ENCODE assay signal across 1 cellular context in the genomic region with DNA sequence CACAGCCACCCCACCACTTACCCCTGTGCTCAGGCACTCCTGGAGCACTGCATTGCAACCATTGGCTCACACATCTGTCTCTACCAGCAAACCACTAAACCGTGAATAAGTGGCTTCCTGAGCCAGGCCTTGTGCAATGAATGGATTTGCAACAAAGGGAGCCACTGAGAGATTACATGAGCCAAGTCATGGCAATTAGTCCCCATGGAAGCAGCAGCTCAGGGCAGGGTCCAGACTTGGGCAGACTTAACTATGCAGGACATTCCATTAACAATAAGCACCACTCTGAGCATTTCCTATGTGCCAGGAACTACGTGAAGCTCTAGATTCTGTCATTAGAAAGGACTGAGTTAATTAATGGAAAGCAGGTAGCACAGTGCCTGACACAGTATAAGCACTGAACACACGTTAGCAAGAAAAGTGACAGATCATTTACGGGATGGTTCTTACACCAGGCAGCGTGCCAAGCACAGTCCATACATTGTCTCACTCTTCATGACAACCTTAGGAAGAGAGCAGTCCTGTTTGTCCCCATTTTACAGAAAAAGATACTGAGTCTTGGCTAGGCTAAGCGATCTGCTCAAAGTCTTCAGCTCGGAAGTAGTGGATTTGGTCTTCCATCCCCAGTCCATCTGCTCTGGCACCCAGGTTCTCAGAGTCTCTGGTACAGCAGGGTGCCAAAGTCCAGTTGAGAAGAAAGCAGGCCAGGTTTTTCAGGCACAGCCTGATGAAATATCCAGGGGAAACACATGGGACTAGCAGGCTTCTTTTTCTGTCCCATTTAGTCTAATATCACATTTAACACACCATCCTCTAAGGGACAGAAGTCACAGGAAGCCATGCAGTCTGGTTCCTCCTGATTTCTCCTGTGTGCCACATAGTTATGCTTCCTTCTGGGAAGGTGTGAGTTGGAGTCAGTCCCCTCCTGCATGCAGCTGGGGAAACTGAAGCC.
TF ChIP-seq lines count a peak whose summit lies in the region.

No MANE protein-coding gene starts in this region.

TF ChIP-seq in HepG2, 621 proteins besides CTCF, POLR2A, EP300 and RAD21 (continued from another document and continues in another):
- TF ChIP-seq ARID5B (CRISPR knock-in tag; IDR thresholded peaks at IDR 0.05) (peak; percentile 32; the same call in 1 of the 2 replicates), ZNF121 (CRISPR knock-in tag; IDR thresholded peaks at IDR 0.05) (peak; percentile 87), FUBP1 (CRISPR knock-in tag; IDR thresholded peaks at IDR 0.05; ENCODE audit: borderline replicate concordance) (peak; percentile 43; the same call in 1 of the 2 replicates), SP4 (CRISPR knock-in tag; IDR thresholded peaks at IDR 0.05) (no peak), THRA (CRISPR knock-in tag; IDR thresholded peaks at IDR 0.05; ENCODE audit: borderline replicate concordance) (no peak), ZNF841 (CRISPR knock-in tag; IDR thresholded peaks at IDR 0.05; ENCODE audit: borderline replicate concordance) (no peak), ZNF180 (CRISPR knock-in tag; IDR thresholded peaks at IDR 0.05; ENCODE audit: borderline replicate concordance, low read depth) (no peak), ZBTB8A (CRISPR knock-in tag; IDR thresholded peaks at IDR 0.05; ENCODE audit: borderline replicate concordance, low read depth) (no peak), SIN3B (IDR thresholded peaks at IDR 0.05; ENCODE audit: low read length) (no peak), HNRNPH1 (optimal IDR thresholded peaks at IDR 0.05; ENCODE audit: low read depth, low read length) (no peak), ZNF749 (CRISPR knock-in tag; IDR thresholded peaks at IDR 0.05; ENCODE audit: borderline replicate concordance) (no peak), NCOA1 (CRISPR knock-in tag; IDR thresholded peaks at IDR 0.05) (no peak), ZBTB21 (CRISPR knock-in tag; IDR thresholded peaks at IDR 0.05) (peak; percentile 13; the same call in 1 of the 2 replicates), ZNF75D (CRISPR knock-in tag; IDR thresholded peaks at IDR 0.05; ENCODE audit: borderline replicate concordance) (no peak), ATF6 (CRISPR knock-in tag; conservative IDR thresholded peaks at IDR 0.05) (no peak), ZNF710 (CRISPR knock-in tag; IDR thresholded peaks at IDR 0.05; ENCODE audit: borderline replicate concordance) (no peak), CERS6 (CRISPR knock-in tag; IDR thresholded peaks at IDR 0.05) (no peak), ZBTB39 (CRISPR knock-in tag; IDR thresholded peaks at IDR 0.05) (0 out of 2 replicates have a peak, but pooled peaks have one; percentile 22), ZNF839 (CRISPR knock-in tag; IDR thresholded peaks at IDR 0.05; ENCODE audit: borderline replicate concordance) (no peak), ZNF616 (CRISPR knock-in tag; IDR thresholded peaks at IDR 0.05; ENCODE audit: low read depth) (0 out of 2 replicates have a peak, but pooled peaks have one; percentile 32), ZNF484 (CRISPR knock-in tag; IDR thresholded peaks at IDR 0.05; ENCODE audit: borderline replicate concordance, low read depth) (no peak), ZSCAN9 (CRISPR knock-in tag; IDR thresholded peaks at IDR 0.05; ENCODE audit: borderline replicate concordance) (0 out of 2 replicates have a peak, but pooled peaks have one; percentile 30), ZNF878 (CRISPR knock-in tag; IDR thresholded peaks at IDR 0.05) (peak; percentile 69; the same call in 1 of the 2 replicates), ZNF775 (CRISPR knock-in tag; IDR thresholded peaks at IDR 0.05; ENCODE audit: borderline replicate concordance) (no peak), CC2D1A (CRISPR knock-in tag; IDR thresholded peaks at IDR 0.05) (0 out of 2 replicates have a peak, but pooled peaks have one; percentile 48), ZNF788 (CRISPR knock-in tag; IDR thresholded peaks at IDR 0.05; ENCODE audit: borderline replicate concordance) (no peak), ZNF460 (CRISPR knock-in tag; IDR thresholded peaks at IDR 0.05; ENCODE audit: borderline replicate concordance) (no peak), CHCHD3 (CRISPR knock-in tag; IDR thresholded peaks at IDR 0.05) (peak; percentile 73; the same call in 1 of the 2 replicates), ZSCAN25 (CRISPR knock-in tag; IDR thresholded peaks at IDR 0.05) (no peak), FOXM1 (CRISPR knock-in tag; IDR thresholded peaks at IDR 0.05) (no peak), MIXL1 (CRISPR knock-in tag; IDR thresholded peaks at IDR 0.05) (0 out of 2 replicates have a peak, but pooled peaks have one; percentile 6), YEATS2 (CRISPR knock-in tag; IDR thresholded peaks at IDR 0.05; ENCODE audit: borderline replicate concordance) (no peak), ZBTB1 (CRISPR knock-in tag; IDR thresholded peaks at IDR 0.05; ENCODE audit: borderline replicate concordance) (no peak), PTBP1 (IDR thresholded peaks at IDR 0.05; ENCODE audit: low read depth, low read length, poor library complexity, severe bottlenecking) (no peak), SOX13 (IDR thresholded peaks at IDR 0.05) (no peak; the same call in 1 of the 2 replicates), SOX13 (CRISPR knock-in tag; conservative IDR thresholded peaks at IDR 0.05 in 1 of 2, IDR thresholded peaks at IDR 0.05 in 1 of 2) (peak in 1 of 2 experiments; percentile 83; a peak in 2 of 4 replicates), RBM22 (optimal IDR thresholded peaks at IDR 0.05; ENCODE audit: low read length) (no peak), HDAC1 (CRISPR knock-in tag; IDR thresholded peaks at IDR 0.05) (peak; percentile 62; the same call in 1 of the 2 replicates)
- TF ChIP-seq, protein P1, sequence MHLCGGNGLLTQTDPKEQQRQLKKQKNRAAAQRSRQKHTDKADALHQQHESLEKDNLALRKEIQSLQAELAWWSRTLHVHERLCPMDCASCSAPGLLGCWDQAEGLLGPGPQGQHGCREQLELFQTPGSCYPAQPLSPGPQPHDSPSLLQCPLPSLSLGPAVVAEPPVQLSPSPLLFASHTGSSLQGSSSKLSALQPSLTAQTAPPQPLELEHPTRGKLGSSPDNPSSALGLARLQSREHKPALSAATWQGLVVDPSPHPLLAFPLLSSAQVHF (CRISPR knock-in tag; IDR thresholded peaks at IDR 0.05), result no peak
- TF ChIP-seq, protein P2, sequence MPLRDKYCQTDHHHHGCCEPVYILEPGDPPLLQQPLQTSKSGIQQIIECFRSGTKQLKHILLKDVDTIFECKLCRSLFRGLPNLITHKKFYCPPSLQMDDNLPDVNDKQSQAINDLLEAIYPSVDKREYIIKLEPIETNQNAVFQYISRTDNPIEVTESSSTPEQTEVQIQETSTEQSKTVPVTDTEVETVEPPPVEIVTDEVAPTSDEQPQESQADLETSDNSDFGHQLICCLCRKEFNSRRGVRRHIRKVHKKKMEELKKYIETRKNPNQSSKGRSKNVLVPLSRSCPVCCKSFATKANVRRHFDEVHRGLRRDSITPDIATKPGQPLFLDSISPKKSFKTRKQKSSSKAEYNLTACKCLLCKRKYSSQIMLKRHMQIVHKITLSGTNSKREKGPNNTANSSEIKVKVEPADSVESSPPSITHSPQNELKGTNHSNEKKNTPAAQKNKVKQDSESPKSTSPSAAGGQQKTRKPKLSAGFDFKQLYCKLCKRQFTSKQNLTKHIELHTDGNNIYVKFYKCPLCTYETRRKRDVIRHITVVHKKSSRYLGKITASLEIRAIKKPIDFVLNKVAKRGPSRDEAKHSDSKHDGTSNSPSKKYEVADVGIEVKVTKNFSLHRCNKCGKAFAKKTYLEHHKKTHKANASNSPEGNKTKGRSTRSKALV (CRISPR knock-in tag; IDR thresholded peaks at IDR 0.05), result no peak
